ENCODE assay signal across 16 cellular contexts in the genomic region with DNA sequence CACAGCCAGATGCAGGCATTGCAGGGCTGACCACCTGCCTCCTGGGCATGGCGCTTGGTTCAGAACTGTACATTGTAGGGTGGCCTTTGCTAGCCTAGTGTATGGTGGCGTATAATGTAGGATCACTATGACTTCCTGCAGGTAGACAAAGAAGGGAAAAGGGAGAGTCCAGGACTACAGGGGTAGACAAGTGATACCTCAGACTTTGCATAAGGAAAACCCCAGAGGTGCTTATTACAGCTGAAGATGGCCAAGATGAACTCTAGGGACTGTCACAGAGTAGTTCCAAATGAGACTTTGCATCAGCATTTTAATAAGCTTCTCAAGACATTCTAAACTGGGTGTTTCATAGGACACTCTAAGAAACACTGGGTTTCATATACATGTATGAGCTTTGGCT.
DNase-seq lines count a peak whose midpoint lies in the region; ATAC-seq and TF ChIP-seq lines count a peak whose summit lies in the region.
"Had no signal": no experiment of that assay in that cellular context is flagged by ENCODE, and none has a peak within 500 bp of the region (broad histone marks: within the 10 kb centered on the region; RNA-seq: fewer than 3 reads in every experiment).

No MANE protein-coding gene starts in this region.

- ATAC-seq in GM19025 (IDR thresholded peaks at IDR 0.05; ENCODE audit: low read depth, unreplicated experiment) (peak; percentile 56), GM21786 (IDR thresholded peaks at IDR 0.05; ENCODE audit: unreplicated experiment) (peak; percentile 39), HG03196 (IDR thresholded peaks at IDR 0.05; ENCODE audit: unreplicated experiment) (peak; percentile 46), GM21526 (IDR thresholded peaks at IDR 0.05; ENCODE audit: low FRiP score, unreplicated experiment) (no peak), HG03280 (IDR thresholded peaks at IDR 0.05; ENCODE audit: unreplicated experiment) (no peak)
- ATAC-seq: effector memory CD8-positive, alpha-beta T cell had no signal

- CTCF ChIA-PET in GM10248 (lab: Yijun Ruan, JAX), result no interaction called here

- POLR2A ChIA-PET in GM10248 (lab: Yijun Ruan, JAX), result no interaction called here

- TF ChIP-seq CTCF in GM10248 (IDR thresholded peaks at IDR 0.05; ENCODE audit: control extremely low read depth, extremely low read depth, low read depth, missing control alignments), result no peak

- peak; percentile 14 for DNase-seq in GM10248 (ENCODE audit: extremely low spot score)
- DNase-seq in NCI-H69 (lab: John Stamatoyannopoulos, UW), result no peak
- no peak for DNase-seq in COR-L47 (lab: John Stamatoyannopoulos, UW)
- DNase-seq: activated CD4-positive, alpha-beta memory T cell treated with anti-CD3 and anti-CD28 coated beads for 36 hours; activated gamma-delta T cell; brain microvascular endothelial cell; Caco-2; effector memory CD8-positive, alpha-beta T cell; NCI-H1048; NCI-H446 treated with DMSO at 0.1 percent for 48 hours; RPMI8226 had no signal

Comparison
In these comparisons a context has a peak if more than half of its experiments do, and no peak if none do; other contexts are left out.
1. ATAC-seq: peak in GM19025 (single experiment), GM21786 (single experiment) and HG03196 (single experiment); none in GM21526 (single experiment) and HG03280 (single experiment).